Comparison of ENCODE assay signal across 21 cellular contexts in the genomic region with DNA sequence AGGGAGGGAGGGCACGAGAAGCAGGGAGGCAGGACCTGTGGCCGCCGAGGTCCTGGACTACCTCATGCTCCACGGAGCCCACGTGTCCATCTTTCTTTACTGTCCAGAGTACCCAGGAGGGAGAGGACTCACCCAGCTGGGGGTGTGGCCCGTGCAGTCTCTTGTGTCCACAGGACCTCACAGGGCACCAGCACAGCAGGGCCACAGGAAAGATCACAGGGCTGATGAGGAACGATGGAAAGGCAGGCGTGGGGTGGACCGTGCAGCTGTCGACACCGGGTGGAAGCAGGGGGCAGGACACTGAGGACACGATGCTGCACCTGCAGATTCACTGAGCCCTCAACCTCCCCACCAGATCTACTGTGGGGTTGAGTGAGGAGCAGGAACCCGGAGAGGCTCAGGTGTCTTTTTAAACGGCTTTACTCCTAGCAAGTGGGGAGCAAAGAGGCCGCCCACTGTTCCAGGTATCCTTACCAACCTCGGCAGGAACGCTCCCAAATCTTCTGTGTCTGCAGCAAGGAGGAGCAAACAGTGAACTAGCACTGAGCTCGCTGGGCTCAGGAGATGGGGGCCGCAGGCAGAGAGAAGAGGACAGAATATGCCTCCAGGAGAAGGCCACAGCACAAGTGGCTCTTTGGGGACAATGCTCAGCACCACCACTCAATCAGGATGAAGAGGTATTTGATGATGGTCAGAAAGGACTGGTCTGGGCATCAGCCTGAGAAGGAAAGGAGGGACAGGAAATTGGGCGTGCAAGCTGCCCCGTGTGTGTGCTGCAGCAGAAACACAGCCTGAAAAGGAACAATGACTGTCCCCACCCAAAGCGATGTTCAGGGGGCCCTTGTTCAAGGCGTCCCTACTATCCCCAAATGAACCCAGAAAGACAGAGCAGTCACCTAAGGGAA.
DNase-seq lines count a peak whose midpoint lies in the region; ATAC-seq, FAIRE-seq and TF ChIP-seq lines count a peak whose summit lies in the region.
"Had no signal": no experiment of that assay in that cellular context is flagged by ENCODE, and none has a peak within 500 bp of the region (broad histone marks: within the 10 kb centered on the region; RNA-seq: fewer than 3 reads in every experiment).

No MANE protein-coding gene starts in this region.

- no peaks in the 10 kb centered on the region for H3K4me1 ChIP-seq in BE2C
- no peaks in the 10 kb centered on the region for H3K4me1 ChIP-seq in kidney (ENCODE audit: control insufficient read depth in 1 of 2, insufficient read depth in 1 of 2, low read depth in 1 of 2, low read length in 2 of 2)
- H3K4me1 ChIP-seq: gastroesophageal sphincter, vagina had no signal

- peaks cover 5% of the 10 kb centered on the region; the same call in 1 of the 2 replicates for H3K36me3 ChIP-seq in BE2C
- H3K36me3 ChIP-seq in kidney (ENCODE audit: control insufficient read depth in 1 of 2, insufficient read depth in 2 of 2, low read length in 2 of 2): peaks cover 0 to 2% of the 10 kb centered on the region in 2 donors
- H3K36me3 ChIP-seq: vagina had no signal

- TF ChIP-seq CTCF in BE2C (IDR thresholded peaks at IDR 0.05; ENCODE audit: low read depth, low read length): no peak
- no peak for TF ChIP-seq CTCF in kidney (IDR thresholded peaks at IDR 0.05; ENCODE audit: borderline replicate concordance, extremely low read depth, insufficient read depth)

- no peaks in the 10 kb centered on the region for H3K27me3 ChIP-seq in BE2C
- H3K27me3 ChIP-seq: gastroesophageal sphincter, hepatocyte, vagina had no signal

- H3K9ac ChIP-seq in kidney (ENCODE audit: low read length in 2 of 2): no peak overlapping the region

- intact Hi-C loops in kidney (cut with DNase I): no loop called here
- intact Hi-C loops in sciatic nerve (cut with DNase I): no loop called here

- H3K27ac ChIP-seq in kidney (ENCODE audit: low read depth in 2 of 2, low read length in 2 of 2): no peak overlapping the region
- H3K27ac ChIP-seq: 22Rv1, gastroesophageal sphincter, vagina had no signal

- no peak for FAIRE-seq in kidney (lab: Jason Lieb, UNC)
- FAIRE-seq: astrocyte, D721Med had no signal

- H3K4me3 ChIP-seq in BE2C (ENCODE audit: low read depth, low read length): no peak overlapping the region
- H3K4me3 ChIP-seq in kidney (ENCODE audit: low read length in 2 of 2): no peak overlapping the region
- H3K4me3 ChIP-seq: gastroesophageal sphincter, hepatocyte, vagina had no signal

- ATAC-seq in activated CD4-positive, CD25-positive, alpha-beta regulatory T cell treated with anti-CD3 and anti-CD28 coated beads, Interleukin-2, amount 50 U/mL, for 24 hours: no peak
- no peak for ATAC-seq in sciatic nerve
- no peak for ATAC-seq in GM19395 (IDR thresholded peaks at IDR 0.05; ENCODE audit: unreplicated experiment)
- no peak for ATAC-seq in HG03460 (IDR thresholded peaks at IDR 0.05; ENCODE audit: unreplicated experiment)
- ATAC-seq: gastroesophageal sphincter, HCT116 had no signal

- H3K9me3 ChIP-seq in BE2C: no peaks in the 10 kb centered on the region
- no peaks in the 10 kb centered on the region for H3K9me3 ChIP-seq in kidney (ENCODE audit: control insufficient read depth in 1 of 2, low read length in 2 of 2)
- H3K9me3 ChIP-seq: gastroesophageal sphincter, vagina had no signal

- peak; percentile 26 for DNase-seq in activated CD4-positive, CD25-positive, alpha-beta regulatory T cell treated with anti-CD3 and anti-CD28 coated beads, Interleukin-2, amount 50 U/mL, for 72 hours
- DNase-seq in BE2C (peak; percentile 1), kidney (peak; percentile 39), sciatic nerve (ENCODE audit: low spot score) (peak; percentile 48), dermis blood vessel endothelial cell (no peak)
- DNase-seq: activated T-cell treated with anti-CD3 and anti-CD28 coated beads, Interleukin-2, amount 50 U/mL, for 24 hours; CD4-positive, CD25-positive, alpha-beta regulatory T cell; central memory CD4-positive, alpha-beta T cell; NCI-H146; NCI-H446; NCI-H774 had no signal
